In genomic region chr10:78002541-78003284, GRCh38 we compare ENCODE assay signal across 1 cellular context.
TF ChIP-seq lines count a peak whose summit lies in the region.

No MANE protein-coding gene starts in this region.

TF ChIP-seq in IMR-90, 13 proteins besides CTCF, POLR2A, EP300 and RAD21:
- TF ChIP-seq ELK1 (IDR thresholded peaks at IDR 0.05; ENCODE audit: borderline replicate concordance, low read depth, low read length) (no peak), RCOR1 (IDR thresholded peaks at IDR 0.05; ENCODE audit: insufficient replicate concordance, low read length) (no peak)
TF ChIP-seq in IMR-90: peak in this region for 0.
